ENCODE assay signal across 2 cellular contexts in the genomic region with DNA sequence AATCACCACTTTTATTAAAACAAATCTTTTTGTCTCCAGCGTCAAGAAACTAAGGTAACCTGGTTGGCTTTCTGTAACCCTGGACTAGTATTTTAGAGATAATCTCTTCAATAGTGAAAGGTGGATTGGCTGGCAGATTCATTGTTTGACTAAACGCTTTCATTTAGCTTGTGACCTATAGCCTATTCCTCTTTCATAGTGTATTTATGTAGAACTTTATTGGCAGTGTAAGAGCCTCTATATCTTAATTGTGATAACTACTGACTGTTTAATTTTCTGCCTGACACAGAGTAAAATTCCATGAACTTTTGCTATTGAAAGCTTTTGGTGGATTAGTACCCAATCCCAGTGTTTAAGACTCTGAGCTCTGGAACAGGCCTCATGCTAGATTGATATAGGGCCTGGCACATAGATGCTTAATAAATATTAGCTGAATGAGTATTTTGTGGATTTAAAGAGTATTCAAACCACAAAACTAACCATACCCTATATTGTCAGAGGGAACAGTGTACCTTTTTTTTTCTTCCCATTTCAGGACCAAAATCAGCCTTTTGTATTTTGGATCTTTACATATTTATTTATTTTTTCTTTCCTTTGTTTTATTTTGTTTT.
TF ChIP-seq lines count a peak whose summit lies in the region.

No MANE protein-coding gene starts in this region.

TF ChIP-seq in HEK293, 187 proteins besides CTCF, POLR2A, EP300 and RAD21 (continued from another document):
- TF ChIP-seq, protein P1, sequence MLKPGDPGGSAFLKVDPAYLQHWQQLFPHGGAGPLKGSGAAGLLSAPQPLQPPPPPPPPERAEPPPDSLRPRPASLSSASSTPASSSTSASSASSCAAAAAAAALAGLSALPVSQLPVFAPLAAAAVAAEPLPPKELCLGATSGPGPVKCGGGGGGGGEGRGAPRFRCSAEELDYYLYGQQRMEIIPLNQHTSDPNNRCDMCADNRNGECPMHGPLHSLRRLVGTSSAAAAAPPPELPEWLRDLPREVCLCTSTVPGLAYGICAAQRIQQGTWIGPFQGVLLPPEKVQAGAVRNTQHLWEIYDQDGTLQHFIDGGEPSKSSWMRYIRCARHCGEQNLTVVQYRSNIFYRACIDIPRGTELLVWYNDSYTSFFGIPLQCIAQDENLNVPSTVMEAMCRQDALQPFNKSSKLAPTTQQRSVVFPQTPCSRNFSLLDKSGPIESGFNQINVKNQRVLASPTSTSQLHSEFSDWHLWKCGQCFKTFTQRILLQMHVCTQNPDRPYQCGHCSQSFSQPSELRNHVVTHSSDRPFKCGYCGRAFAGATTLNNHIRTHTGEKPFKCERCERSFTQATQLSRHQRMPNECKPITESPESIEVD (tag by site-specific recombination; IDR thresholded peaks at IDR 0.05) = peak; percentile 70
- no peak for TF ChIP-seq ZNF624 (tag by site-specific recombination; IDR thresholded peaks at IDR 0.05)
- TF ChIP-seq ZNF677 (tag by site-specific recombination; IDR thresholded peaks at IDR 0.05) = no peak
- TF ChIP-seq SCRT1 (tag by site-specific recombination; IDR thresholded peaks at IDR 0.05; ENCODE audit: borderline replicate concordance) = no peak
- no peak for TF ChIP-seq ZNF560 (tag by site-specific recombination; IDR thresholded peaks at IDR 0.05; ENCODE audit: borderline replicate concordance)
- TF ChIP-seq ZNF654 (tag by site-specific recombination; IDR thresholded peaks at IDR 0.05; ENCODE audit: low read depth) = no peak
- TF ChIP-seq, protein P2, sequence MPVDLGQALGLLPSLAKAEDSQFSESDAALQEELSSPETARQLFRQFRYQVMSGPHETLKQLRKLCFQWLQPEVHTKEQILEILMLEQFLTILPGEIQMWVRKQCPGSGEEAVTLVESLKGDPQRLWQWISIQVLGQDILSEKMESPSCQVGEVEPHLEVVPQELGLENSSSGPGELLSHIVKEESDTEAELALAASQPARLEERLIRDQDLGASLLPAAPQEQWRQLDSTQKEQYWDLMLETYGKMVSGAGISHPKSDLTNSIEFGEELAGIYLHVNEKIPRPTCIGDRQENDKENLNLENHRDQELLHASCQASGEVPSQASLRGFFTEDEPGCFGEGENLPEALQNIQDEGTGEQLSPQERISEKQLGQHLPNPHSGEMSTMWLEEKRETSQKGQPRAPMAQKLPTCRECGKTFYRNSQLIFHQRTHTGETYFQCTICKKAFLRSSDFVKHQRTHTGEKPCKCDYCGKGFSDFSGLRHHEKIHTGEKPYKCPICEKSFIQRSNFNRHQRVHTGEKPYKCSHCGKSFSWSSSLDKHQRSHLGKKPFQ (tag by site-specific recombination; IDR thresholded peaks at IDR 0.05) = no peak
- TF ChIP-seq ZNF529 (tag by site-specific recombination; IDR thresholded peaks at IDR 0.05; ENCODE audit: insufficient replicate concordance) = no peak

TF ChIP-seq in K562, 482 proteins besides CTCF, POLR2A, EP300 and RAD21:
- TF ChIP-seq, protein P3, sequence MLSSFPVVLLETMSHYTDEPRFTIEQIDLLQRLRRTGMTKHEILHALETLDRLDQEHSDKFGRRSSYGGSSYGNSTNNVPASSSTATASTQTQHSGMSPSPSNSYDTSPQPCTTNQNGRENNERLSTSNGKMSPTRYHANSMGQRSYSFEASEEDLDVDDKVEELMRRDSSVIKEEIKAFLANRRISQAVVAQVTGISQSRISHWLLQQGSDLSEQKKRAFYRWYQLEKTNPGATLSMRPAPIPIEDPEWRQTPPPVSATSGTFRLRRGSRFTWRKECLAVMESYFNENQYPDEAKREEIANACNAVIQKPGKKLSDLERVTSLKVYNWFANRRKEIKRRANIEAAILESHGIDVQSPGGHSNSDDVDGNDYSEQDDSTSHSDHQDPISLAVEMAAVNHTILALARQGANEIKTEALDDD (IDR thresholded peaks at IDR 0.05) = peak; percentile 57; the same call in 1 of the 2 replicates
- TF ChIP-seq PTTG1 (tag; IDR thresholded peaks at IDR 0.05; ENCODE audit: low read depth) = no peak
TF ChIP-seq in K562: peak in this region for 1.
